Comparison of ENCODE assay signal across 13 cellular contexts in the genomic region with DNA sequence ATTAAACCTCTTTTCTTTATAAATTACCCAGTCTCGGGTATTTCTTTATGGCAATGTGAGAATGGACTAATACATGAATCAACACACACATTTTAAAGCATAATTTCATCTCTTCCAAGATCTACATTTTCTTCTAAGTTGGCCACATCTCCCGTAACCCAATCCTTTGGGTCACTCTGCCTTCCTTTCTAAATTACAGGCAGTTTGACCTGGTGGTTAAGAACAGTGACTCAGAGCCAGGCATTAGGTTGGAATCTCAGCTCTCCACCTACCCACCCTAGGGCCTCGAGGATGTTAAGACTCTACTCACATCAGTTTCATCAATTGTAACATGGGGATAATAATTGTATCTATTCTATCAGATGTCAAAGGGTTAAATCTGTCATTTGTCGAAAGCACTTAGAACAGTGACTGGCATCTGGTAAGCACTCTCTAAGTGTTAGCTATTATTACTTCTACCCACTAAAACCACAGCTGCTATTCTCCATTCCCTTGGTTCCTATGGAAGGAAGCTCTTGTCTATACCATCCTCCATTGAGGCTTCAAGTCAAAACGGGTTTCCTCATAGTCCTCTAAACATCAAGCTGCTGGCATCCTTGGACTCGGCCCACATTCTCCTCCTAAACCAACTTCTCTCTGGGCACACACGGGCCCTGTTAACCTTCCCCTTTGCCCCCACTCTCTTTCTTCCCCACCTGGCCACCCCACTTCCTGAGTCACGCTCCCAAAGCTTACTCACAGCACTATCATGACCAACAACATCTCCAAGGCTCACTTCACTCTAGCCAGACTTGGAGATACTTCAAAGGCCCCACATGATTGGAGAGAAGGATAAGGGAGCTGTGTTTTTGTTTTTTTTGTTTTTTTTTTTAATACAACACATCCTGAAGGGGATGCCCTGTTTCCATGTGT.
DNase-seq lines count a peak whose midpoint lies in the region; ATAC-seq and TF ChIP-seq lines count a peak whose summit lies in the region.
"Had no signal": no experiment of that assay in that cellular context is flagged by ENCODE, and none has a peak within 500 bp of the region (broad histone marks: within the 10 kb centered on the region; RNA-seq: fewer than 3 reads in every experiment).

No MANE protein-coding gene starts in this region.

- H3K27me3 Mint-ChIP-seq in natural killer cell (ENCODE audit: low read depth in 2 of 2) = no peaks in the 10 kb centered on the region

- no peaks in the 10 kb centered on the region for H3K79me2 ChIP-seq in ACC112 (ENCODE audit: control insufficient read depth, insufficient read depth, low read length, unreplicated experiment)

- H3K4me3 Mint-ChIP-seq in natural killer cell = peak overlapping the region; percentile 59

- POLR2A ChIA-PET in GM10248 (lab: Yijun Ruan, JAX) = no interaction called here

- H3K27ac ChIP-seq in ACC112 (ENCODE audit: low read depth, low read length) = peak overlapping the region; percentile 3; the same call in 1 of the 2 replicates
- no peak overlapping the region for H3K27ac ChIP-seq in brain microvascular endothelial cell
- H3K27ac ChIP-seq: RWPE1 had no signal

- no peaks in the 10 kb centered on the region for H3K27me3 ChIP-seq in ACC112 (ENCODE audit: insufficient read depth, low read length)
- no peaks in the 10 kb centered on the region for H3K27me3 ChIP-seq in brain microvascular endothelial cell (replicated peaks)

- intact Hi-C loops in natural killer cell (cut with micrococcal nuclease) = loop anchor here (5.0 kb wide), 1 partner anchor 42 kb away; no protein-coding TSS in a partner anchor

- in situ Hi-C loops in brain microvascular endothelial cell (cut with HindIII; ENCODE audit: low pct_ligation_motif_present, low sequenced_read_pairs) = no loop called here

- peaks cover 13% of the 10 kb centered on the region for H3K4me1 ChIP-seq in ACC112 (ENCODE audit: control insufficient read depth, insufficient read depth, low read length, unreplicated experiment)

- ATAC-seq in natural killer cell (peak; percentile 23 to 59 (median 46)), GM21576 (IDR thresholded peaks at IDR 0.05; ENCODE audit: unreplicated experiment) (no peak)

- CTCF ChIA-PET in GM10248 (lab: Yijun Ruan, JAX) = interaction anchor here (1.0 to 1.4 kb wide), 3 partner anchors 8 to 14 kb away, joined by 3 to 4 read pairs (median 4); no protein-coding TSS in a partner anchor

- TF ChIP-seq CTCF in brain microvascular endothelial cell (IDR thresholded peaks at IDR 0.05; ENCODE audit: low read depth, low read length, missing control alignments) (no peak), natural killer cell (IDR thresholded peaks at IDR 0.05) (no peak), GM10248 (IDR thresholded peaks at IDR 0.05; ENCODE audit: control extremely low read depth, extremely low read depth, low read depth, missing control alignments) (no peak)

- no peak overlapping the region for H3K4me3 ChIP-seq in ACC112 (ENCODE audit: low read depth, low read length)
- no peak overlapping the region for H3K4me3 ChIP-seq in brain microvascular endothelial cell (ENCODE audit: low read depth, low read length)

- H3K36me3 ChIP-seq in ACC112 (ENCODE audit: insufficient read depth, low read length) (no peaks in the 10 kb centered on the region), brain microvascular endothelial cell (replicated peaks) (no peaks in the 10 kb centered on the region)

- DNase-seq in HT1080 (ENCODE audit: low read depth) (peak; percentile 83), brain microvascular endothelial cell (peak; percentile 34), natural killer cell (no peak), RPMI8226 (no peak), GM10248 (ENCODE audit: extremely low spot score) (no peak), NCI-H1417 treated with DMSO at 0.1 percent for 48 hours (lab: John Stamatoyannopoulos, UW) (no peak)
- DNase-seq: activated CD8-positive, alpha-beta memory T cell treated with anti-CD3 and anti-CD28 coated beads, Interleukin-2, amount 50 U/mL, for 48 hours; AML-193; GF-D8; NCI-H2171 had no signal

- peaks cover 15% of the 10 kb centered on the region for H3K36me3 Mint-ChIP-seq in natural killer cell

- H3K4me1 Mint-ChIP-seq in natural killer cell = peaks cover 70 to 82% of the 10 kb centered on the region in 2 donors

- no peaks in the 10 kb centered on the region for H3K9me3 Mint-ChIP-seq in natural killer cell

- no peak overlapping the region for H2AFZ ChIP-seq in ACC112 (ENCODE audit: low read length, unreplicated experiment)

- H3K27ac Mint-ChIP-seq in natural killer cell = peak overlapping the region; percentile 88 to 89

Comparison
In these comparisons a context has a peak if more than half of its experiments do, and no peak if none do; other contexts are left out.
1. DNase-seq: peak in HT1080 (single experiment) and brain microvascular endothelial cell (single experiment); none in natural killer cell (single experiment), RPMI8226 (single experiment), GM10248 (single experiment) and NCI-H1417 treated with DMSO at 0.1 percent for 48 hours (single experiment).